9 cellular contexts compared by ENCODE assay signal in the genomic region with DNA sequence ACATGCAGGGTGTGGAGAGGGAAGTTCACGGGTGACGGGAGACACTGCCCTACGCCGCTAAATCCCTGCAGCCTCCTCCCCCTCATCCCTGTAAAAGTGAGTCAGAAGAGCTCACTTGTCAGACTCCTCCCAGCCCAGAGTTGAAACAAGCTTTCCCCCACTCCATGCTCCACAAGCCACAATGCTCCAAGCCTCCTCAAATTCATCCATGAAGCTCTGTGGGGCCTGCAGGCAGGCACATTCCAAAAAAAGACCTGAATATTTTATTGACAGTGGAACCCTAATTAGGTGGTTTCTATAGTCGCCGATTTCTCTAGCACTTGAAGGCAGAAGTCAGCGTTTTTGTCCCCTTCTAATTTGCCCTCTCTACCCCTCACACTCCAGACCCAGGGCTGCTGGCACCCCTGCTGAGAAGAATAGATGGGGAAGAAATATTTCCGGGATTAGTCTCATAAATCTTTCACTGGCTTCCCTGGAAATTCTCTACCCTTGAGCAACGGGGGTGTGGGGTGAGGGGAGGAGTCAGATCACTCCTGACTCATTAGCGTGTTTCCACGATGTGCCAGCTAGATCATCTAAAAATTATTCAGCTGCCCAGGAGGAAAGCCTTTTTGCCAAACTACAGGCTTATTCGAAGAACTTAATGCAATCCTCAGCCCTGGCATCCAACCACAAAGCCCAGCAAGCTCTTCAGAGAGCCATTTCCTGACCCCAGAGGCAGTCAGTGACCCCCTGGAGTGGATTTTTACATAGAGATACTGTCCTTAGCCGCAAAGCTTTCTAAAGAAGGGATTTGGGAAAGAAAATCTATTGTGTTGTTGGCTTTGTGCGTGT.
DNase-seq lines count a peak whose midpoint lies in the region; ATAC-seq and TF ChIP-seq lines count a peak whose summit lies in the region.
"Had no signal": no experiment of that assay in that cellular context is flagged by ENCODE, and none has a peak within 500 bp of the region (broad histone marks: within the 10 kb centered on the region; RNA-seq: fewer than 3 reads in every experiment).

No MANE protein-coding gene starts in this region.

- CTCF ChIA-PET in activated CD8-positive, alpha-beta T cell treated with anti-CD3 and anti-CD28 coated beads for 36 hours (lab: Charles Lee), result no interaction called here
- CTCF ChIA-PET in CD4-positive, alpha-beta memory T cell (lab: Charles Lee; ENCODE audit: partially characterized antibody), result no interaction called here

- no peak overlapping the region for H3K4me3 Mint-ChIP-seq in activated CD8-positive, alpha-beta T cell treated with anti-CD3 and anti-CD28 coated beads for 36 hours
- H3K4me3 Mint-ChIP-seq in CD4-positive, alpha-beta memory T cell, result no peak overlapping the region

- POLR2A ChIA-PET in activated CD8-positive, alpha-beta T cell treated with anti-CD3 and anti-CD28 coated beads for 36 hours (lab: Charles Lee), result no interaction called here
- POLR2A ChIA-PET in CD4-positive, alpha-beta memory T cell (lab: Charles Lee; ENCODE audit: partially characterized antibody), result no interaction called here

- peaks cover 2% of the 10 kb centered on the region for H3K27me3 Mint-ChIP-seq in activated CD8-positive, alpha-beta T cell treated with anti-CD3 and anti-CD28 coated beads for 36 hours
- H3K27me3 Mint-ChIP-seq in CD4-positive, alpha-beta memory T cell, result peaks cover 0 to 6% of the 10 kb centered on the region in 2 donors

- H3K27me3 ChIP-seq in RWPE2 (ENCODE audit: insufficient read depth, poor library complexity, severe bottlenecking), result no peaks in the 10 kb centered on the region
- no peaks in the 10 kb centered on the region for H3K27me3 ChIP-seq in CD4-positive, alpha-beta memory T cell (ENCODE audit: insufficient read depth, low read length)
- H3K27me3 ChIP-seq: cardiac muscle cell had no signal

- H3K27ac Mint-ChIP-seq in activated CD8-positive, alpha-beta T cell treated with anti-CD3 and anti-CD28 coated beads for 36 hours, result no peak overlapping the region
- H3K27ac Mint-ChIP-seq in CD4-positive, alpha-beta memory T cell, result peak overlapping the region in 1 of 7 donors; percentile 9

- H3K4me1 Mint-ChIP-seq in activated CD8-positive, alpha-beta T cell treated with anti-CD3 and anti-CD28 coated beads for 36 hours (ENCODE audit: low read depth), result no peaks in the 10 kb centered on the region
- no peaks in the 10 kb centered on the region for H3K4me1 Mint-ChIP-seq in CD4-positive, alpha-beta memory T cell

- peak; percentile 79 for DNase-seq in HPDE6-E6E7 (ENCODE audit: extremely low spot score)
- DNase-seq in RWPE2 (ENCODE audit: low spot score), result peak; percentile 94
- peak; percentile 78 for DNase-seq in foreskin melanocyte
- no peak for DNase-seq in coronary artery (ENCODE audit: low spot score)
- no peak for DNase-seq in activated CD8-positive, alpha-beta T cell treated with anti-CD3 and anti-CD28 coated beads for 36 hours
- no peak for DNase-seq in middle frontal gyrus (ENCODE audit: extremely low spot score, low spot score)
- DNase-seq in CD4-positive, alpha-beta memory T cell, result no peak

- H3K9me3 ChIP-seq in RWPE2 (ENCODE audit: severe bottlenecking), result no peaks in the 10 kb centered on the region
- H3K9me3 ChIP-seq in CD4-positive, alpha-beta memory T cell (ENCODE audit: control insufficient read depth in 1 of 2, low read length in 2 of 2), result no peaks in the 10 kb centered on the region

- intact Hi-C loops in activated CD8-positive, alpha-beta T cell treated with anti-CD3 and anti-CD28 coated beads for 36 hours (cut with micrococcal nuclease), result no loop called here
- intact Hi-C loops in CD4-positive, alpha-beta memory T cell (cut with micrococcal nuclease), result no loop called here

- no peaks in the 10 kb centered on the region for H3K36me3 ChIP-seq in RWPE2 (ENCODE audit: low read depth)
- no peaks in the 10 kb centered on the region for H3K36me3 ChIP-seq in CD4-positive, alpha-beta memory T cell (ENCODE audit: insufficient read depth, low read length)
- H3K36me3 ChIP-seq: cardiac muscle cell had no signal

- TF ChIP-seq CTCF in RWPE2 (IDR thresholded peaks at IDR 0.05; ENCODE audit: poor library complexity, severe bottlenecking) (no peak), coronary artery (IDR thresholded peaks at IDR 0.05) (no peak)
- no peak for TF ChIP-seq CTCF in activated CD8-positive, alpha-beta T cell treated with anti-CD3 and anti-CD28 coated beads for 36 hours (IDR thresholded peaks at IDR 0.05)

- no peaks in the 10 kb centered on the region for H3K9me3 Mint-ChIP-seq in activated CD8-positive, alpha-beta T cell treated with anti-CD3 and anti-CD28 coated beads for 36 hours
- no peaks in the 10 kb centered on the region for H3K9me3 Mint-ChIP-seq in CD4-positive, alpha-beta memory T cell

- ATAC-seq in RWPE2 (ENCODE audit: low read depth), result peak; percentile 80
- ATAC-seq in activated CD8-positive, alpha-beta T cell treated with anti-CD3 and anti-CD28 coated beads for 36 hours, result no peak

- H3K4me1 ChIP-seq in RWPE2 (ENCODE audit: insufficient read depth, poor library complexity, severe bottlenecking), result peaks cover 43% of the 10 kb centered on the region
- H3K4me1 ChIP-seq in CD4-positive, alpha-beta memory T cell (ENCODE audit: insufficient read depth, low read length), result no peaks in the 10 kb centered on the region

- no peaks in the 10 kb centered on the region for H3K36me3 Mint-ChIP-seq in activated CD8-positive, alpha-beta T cell treated with anti-CD3 and anti-CD28 coated beads for 36 hours (ENCODE audit: low read depth)
- H3K36me3 Mint-ChIP-seq in CD4-positive, alpha-beta memory T cell, result no peaks in the 10 kb centered on the region

- H3K27ac ChIP-seq in RWPE2 (ENCODE audit: poor library complexity, severe bottlenecking) (peak overlapping the region; percentile 96), skin epidermis (peak overlapping the region in 16 of 21 experiments; percentile 14 to 75 (median 51)), coronary artery (peak overlapping the region in 1 of 2 donors; percentile 25)
- no peak overlapping the region for H3K27ac ChIP-seq in CD4-positive, alpha-beta memory T cell (ENCODE audit: low read depth, low read length)
- H3K27ac ChIP-seq: cardiac muscle cell had no signal

- H3K4me3 ChIP-seq in RWPE2 (ENCODE audit: severe bottlenecking) (no peak overlapping the region), skin epidermis (no peak overlapping the region), coronary artery (no peak overlapping the region)
- H3K4me3 ChIP-seq in CD4-positive, alpha-beta memory T cell (ENCODE audit: low read length in 2 of 2), result no peak overlapping the region
- H3K4me3 ChIP-seq: cardiac muscle cell had no signal

Comparison
In these comparisons a context has a peak if more than half of its experiments do, and no peak if none do; other contexts are left out.
1. DNase-seq: peak in HPDE6-E6E7 (single experiment), RWPE2 (single experiment) and foreskin melanocyte (single experiment); none in coronary artery (single experiment), activated CD8-positive, alpha-beta T cell treated with anti-CD3 and anti-CD28 coated beads for 36 hours (single experiment), middle frontal gyrus (single experiment) and CD4-positive, alpha-beta memory T cell (0 of 5).